ENCODE assay signal across 1 cellular context in the genomic region with DNA sequence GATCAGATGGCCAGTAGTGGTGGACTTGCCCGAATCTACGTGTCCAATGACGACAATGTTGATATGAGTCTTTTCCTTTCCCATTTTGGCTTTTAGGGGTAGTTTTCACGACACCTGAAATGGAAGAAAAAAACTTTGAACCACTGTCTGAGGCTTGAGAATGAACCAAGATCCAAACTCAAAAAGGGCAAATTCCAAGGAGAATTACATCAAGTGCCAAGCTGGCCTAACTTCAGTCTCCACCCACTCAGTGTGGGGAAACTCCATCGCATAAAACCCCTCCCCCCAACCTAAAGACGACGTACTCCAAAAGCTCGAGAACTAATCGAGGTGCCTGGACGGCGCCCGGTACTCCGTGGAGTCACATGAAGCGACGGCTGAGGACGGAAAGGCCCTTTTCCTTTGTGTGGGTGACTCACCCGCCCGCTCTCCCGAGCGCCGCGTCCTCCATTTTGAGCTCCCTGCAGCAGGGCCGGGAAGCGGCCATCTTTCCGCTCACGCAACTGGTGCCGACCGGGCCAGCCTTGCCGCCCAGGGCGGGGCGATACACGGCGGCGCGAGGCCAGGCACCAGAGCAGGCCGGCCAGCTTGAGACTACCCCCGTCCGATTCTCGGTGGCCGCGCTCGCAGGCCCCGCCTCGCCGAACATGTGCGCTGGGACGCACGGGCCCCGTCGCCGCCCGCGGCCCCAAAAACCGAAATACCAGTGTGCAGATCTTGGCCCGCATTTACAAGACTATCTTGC.
TF ChIP-seq lines count a peak whose summit lies in the region.

No MANE protein-coding gene starts in this region.

TF ChIP-seq in HepG2, 621 proteins besides CTCF, POLR2A, EP300 and RAD21 (continued from another document and continues in another):
- TF ChIP-seq, protein P1, sequence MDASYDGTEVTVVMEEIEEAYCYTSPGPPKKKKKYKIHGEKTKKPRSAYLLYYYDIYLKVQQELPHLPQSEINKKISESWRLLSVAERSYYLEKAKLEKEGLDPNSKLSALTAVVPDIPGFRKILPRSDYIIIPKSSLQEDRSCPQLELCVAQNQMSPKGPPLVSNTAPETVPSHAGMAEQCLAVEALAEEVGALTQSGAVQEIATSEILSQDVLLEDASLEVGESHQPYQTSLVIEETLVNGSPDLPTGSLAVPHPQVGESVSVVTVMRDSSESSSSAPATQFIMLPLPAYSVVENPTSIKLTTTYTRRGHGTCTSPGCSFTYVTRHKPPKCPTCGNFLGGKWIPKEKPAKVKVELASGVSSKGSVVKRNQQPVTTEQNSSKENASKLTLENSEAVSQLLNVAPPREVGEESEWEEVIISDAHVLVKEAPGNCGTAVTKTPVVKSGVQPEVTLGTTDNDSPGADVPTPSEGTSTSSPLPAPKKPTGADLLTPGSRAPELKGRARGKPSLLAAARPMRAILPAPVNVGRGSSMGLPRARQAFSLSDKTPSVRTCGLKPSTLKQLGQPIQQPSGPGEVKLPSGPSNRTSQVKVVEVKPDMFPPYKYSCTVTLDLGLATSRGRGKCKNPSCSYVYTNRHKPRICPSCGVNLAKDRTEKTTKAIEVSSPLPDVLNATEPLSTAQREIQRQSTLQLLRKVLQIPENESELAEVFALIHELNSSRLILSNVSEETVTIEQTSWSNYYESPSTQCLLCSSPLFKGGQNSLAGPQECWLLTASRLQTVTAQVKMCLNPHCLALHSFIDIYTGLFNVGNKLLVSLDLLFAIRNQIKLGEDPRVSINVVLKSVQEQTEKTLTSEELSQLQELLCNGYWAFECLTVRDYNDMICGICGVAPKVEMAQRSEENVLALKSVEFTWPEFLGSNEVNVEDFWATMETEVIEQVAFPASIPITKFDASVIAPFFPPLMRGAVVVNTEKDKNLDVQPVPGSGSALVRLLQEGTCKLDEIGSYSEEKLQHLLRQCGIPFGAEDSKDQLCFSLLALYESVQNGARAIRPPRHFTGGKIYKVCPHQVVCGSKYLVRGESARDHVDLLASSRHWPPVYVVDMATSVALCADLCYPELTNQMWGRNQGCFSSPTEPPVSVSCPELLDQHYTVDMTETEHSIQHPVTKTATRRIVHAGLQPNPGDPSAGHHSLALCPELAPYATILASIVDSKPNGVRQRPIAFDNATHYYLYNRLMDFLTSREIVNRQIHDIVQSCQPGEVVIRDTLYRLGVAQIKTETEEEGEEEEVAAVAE (CRISPR knock-in tag; IDR thresholded peaks at IDR 0.05; ENCODE audit: borderline replicate concordance), result no peak
- TF ChIP-seq MZF1 (CRISPR knock-in tag; IDR thresholded peaks at IDR 0.05; ENCODE audit: borderline replicate concordance) (no peak), GATAD2A (CRISPR knock-in tag; IDR thresholded peaks at IDR 0.05) (0 out of 2 replicates have a peak, but pooled peaks have one; percentile 9), ZNF138 (CRISPR knock-in tag; IDR thresholded peaks at IDR 0.05; ENCODE audit: low read depth) (no peak; the same call in 1 of the 2 replicates), SP4 (CRISPR knock-in tag; IDR thresholded peaks at IDR 0.05) (no peak), ZFP41 (CRISPR knock-in tag; IDR thresholded peaks at IDR 0.05; ENCODE audit: borderline replicate concordance) (0 out of 2 replicates have a peak, but pooled peaks have one; percentile 18), CEBPB (IDR thresholded peaks at IDR 0.05; ENCODE audit: borderline replicate concordance, low read depth, low read length) (no peak), TBP (CRISPR knock-in tag; IDR thresholded peaks at IDR 0.05) (no peak), PHF21A (CRISPR knock-in tag; IDR thresholded peaks at IDR 0.05) (no peak), HHEX (CRISPR knock-in tag; IDR thresholded peaks at IDR 0.05) (no peak), ZNF446 (CRISPR knock-in tag; IDR thresholded peaks at IDR 0.05) (no peak; the same call in 1 of the 2 replicates), SMAD1 (CRISPR knock-in tag; IDR thresholded peaks at IDR 0.05; ENCODE audit: borderline replicate concordance, low read depth) (no peak), ZNF468 (CRISPR knock-in tag; IDR thresholded peaks at IDR 0.05) (no peak; the same call in 1 of the 2 replicates), GATA4 (IDR thresholded peaks at IDR 0.05; ENCODE audit: borderline replicate concordance, low read depth) (no peak), SALL1 (CRISPR knock-in tag; IDR thresholded peaks at IDR 0.05) (no peak), HNRNPL (IDR thresholded peaks at IDR 0.05; ENCODE audit: low read depth, low read length) (no peak), RFX1 (IDR thresholded peaks at IDR 0.05) (no peak), ZNF562 (CRISPR knock-in tag; IDR thresholded peaks at IDR 0.05; ENCODE audit: borderline replicate concordance) (no peak), U2AF2 (IDR thresholded peaks at IDR 0.05; ENCODE audit: low read depth, low read length) (no peak), TAF15 (IDR thresholded peaks at IDR 0.05; ENCODE audit: low read depth, low read length, poor library complexity, severe bottlenecking) (peak; percentile 48), ZNF317 (CRISPR knock-in tag; IDR thresholded peaks at IDR 0.05) (no peak), PCBP2 (optimal IDR thresholded peaks at IDR 0.05; ENCODE audit: low read depth, low read length, poor library complexity, severe bottlenecking) (no peak), SCMH1 (CRISPR knock-in tag; IDR thresholded peaks at IDR 0.05; ENCODE audit: borderline replicate concordance) (no peak), SMYD3 (CRISPR knock-in tag; IDR thresholded peaks at IDR 0.05) (no peak), ZNF737 (CRISPR knock-in tag; IDR thresholded peaks at IDR 0.05; ENCODE audit: borderline replicate concordance) (no peak), ZNF7 (CRISPR knock-in tag; IDR thresholded peaks at IDR 0.05) (no peak), FOXK2 (IDR thresholded peaks at IDR 0.05) (no peak), PAWR (CRISPR knock-in tag; IDR thresholded peaks at IDR 0.05; ENCODE audit: borderline replicate concordance) (0 out of 2 replicates have a peak, but pooled peaks have one; percentile 59), FOXM1 (CRISPR knock-in tag; IDR thresholded peaks at IDR 0.05) (no peak), ZSCAN30 (CRISPR knock-in tag; IDR thresholded peaks at IDR 0.05) (no peak), HNF4G (IDR thresholded peaks at IDR 0.05; ENCODE audit: borderline replicate concordance, low read depth, low read length) (no peak), HNF4G (CRISPR knock-in tag; IDR thresholded peaks at IDR 0.05; ENCODE audit: borderline replicate concordance, low read depth) (peak; percentile 39; the same call in 1 of the 2 replicates), ESRRA (CRISPR knock-in tag; IDR thresholded peaks at IDR 0.05; ENCODE audit: low read depth) (no peak), SP140L (CRISPR knock-in tag; IDR thresholded peaks at IDR 0.05; ENCODE audit: borderline replicate concordance) (no peak), ATF7-NPFF (CRISPR knock-in tag; IDR thresholded peaks at IDR 0.05; ENCODE audit: low read depth) (no peak), ZNF329 (CRISPR knock-in tag; IDR thresholded peaks at IDR 0.05; ENCODE audit: low read depth) (no peak), CENPX (CRISPR knock-in tag; IDR thresholded peaks at IDR 0.05) (no peak), KDM1A (CRISPR knock-in tag; IDR thresholded peaks at IDR 0.05) (no peak), ZNF619 (CRISPR knock-in tag; IDR thresholded peaks at IDR 0.05) (no peak)
- TF ChIP-seq, protein P2, sequence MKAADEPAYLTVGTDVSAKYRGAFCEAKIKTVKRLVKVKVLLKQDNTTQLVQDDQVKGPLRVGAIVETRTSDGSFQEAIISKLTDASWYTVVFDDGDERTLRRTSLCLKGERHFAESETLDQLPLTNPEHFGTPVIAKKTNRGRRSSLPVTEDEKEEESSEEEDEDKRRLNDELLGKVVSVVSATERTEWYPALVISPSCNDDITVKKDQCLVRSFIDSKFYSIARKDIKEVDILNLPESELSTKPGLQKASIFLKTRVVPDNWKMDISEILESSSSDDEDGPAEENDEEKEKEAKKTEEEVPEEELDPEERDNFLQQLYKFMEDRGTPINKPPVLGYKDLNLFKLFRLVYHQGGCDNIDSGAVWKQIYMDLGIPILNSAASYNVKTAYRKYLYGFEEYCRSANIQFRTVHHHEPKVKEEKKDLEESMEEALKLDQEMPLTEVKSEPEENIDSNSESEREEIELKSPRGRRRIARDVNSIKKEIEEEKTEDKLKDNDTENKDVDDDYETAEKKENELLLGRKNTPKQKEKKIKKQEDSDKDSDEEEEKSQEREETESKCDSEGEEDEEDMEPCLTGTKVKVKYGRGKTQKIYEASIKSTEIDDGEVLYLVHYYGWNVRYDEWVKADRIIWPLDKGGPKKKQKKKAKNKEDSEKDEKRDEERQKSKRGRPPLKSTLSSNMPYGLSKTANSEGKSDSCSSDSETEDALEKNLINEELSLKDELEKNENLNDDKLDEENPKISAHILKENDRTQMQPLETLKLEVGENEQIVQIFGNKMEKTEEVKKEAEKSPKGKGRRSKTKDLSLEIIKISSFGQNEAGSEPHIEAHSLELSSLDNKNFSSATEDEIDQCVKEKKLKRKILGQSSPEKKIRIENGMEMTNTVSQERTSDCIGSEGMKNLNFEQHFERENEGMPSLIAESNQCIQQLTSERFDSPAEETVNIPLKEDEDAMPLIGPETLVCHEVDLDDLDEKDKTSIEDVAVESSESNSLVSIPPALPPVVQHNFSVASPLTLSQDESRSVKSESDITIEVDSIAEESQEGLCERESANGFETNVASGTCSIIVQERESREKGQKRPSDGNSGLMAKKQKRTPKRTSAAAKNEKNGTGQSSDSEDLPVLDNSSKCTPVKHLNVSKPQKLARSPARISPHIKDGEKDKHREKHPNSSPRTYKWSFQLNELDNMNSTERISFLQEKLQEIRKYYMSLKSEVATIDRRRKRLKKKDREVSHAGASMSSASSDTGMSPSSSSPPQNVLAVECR (CRISPR knock-in tag; IDR thresholded peaks at IDR 0.05; ENCODE audit: borderline replicate concordance), result 0 out of 2 replicates have a peak, but pooled peaks have one; percentile 6
- TF ChIP-seq, protein P3, sequence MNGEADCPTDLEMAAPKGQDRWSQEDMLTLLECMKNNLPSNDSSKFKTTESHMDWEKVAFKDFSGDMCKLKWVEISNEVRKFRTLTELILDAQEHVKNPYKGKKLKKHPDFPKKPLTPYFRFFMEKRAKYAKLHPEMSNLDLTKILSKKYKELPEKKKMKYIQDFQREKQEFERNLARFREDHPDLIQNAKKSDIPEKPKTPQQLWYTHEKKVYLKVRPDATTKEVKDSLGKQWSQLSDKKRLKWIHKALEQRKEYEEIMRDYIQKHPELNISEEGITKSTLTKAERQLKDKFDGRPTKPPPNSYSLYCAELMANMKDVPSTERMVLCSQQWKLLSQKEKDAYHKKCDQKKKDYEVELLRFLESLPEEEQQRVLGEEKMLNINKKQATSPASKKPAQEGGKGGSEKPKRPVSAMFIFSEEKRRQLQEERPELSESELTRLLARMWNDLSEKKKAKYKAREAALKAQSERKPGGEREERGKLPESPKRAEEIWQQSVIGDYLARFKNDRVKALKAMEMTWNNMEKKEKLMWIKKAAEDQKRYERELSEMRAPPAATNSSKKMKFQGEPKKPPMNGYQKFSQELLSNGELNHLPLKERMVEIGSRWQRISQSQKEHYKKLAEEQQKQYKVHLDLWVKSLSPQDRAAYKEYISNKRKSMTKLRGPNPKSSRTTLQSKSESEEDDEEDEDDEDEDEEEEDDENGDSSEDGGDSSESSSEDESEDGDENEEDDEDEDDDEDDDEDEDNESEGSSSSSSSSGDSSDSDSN (CRISPR knock-in tag; IDR thresholded peaks at IDR 0.05), result no peak; the same call in 1 of the 2 replicates
- TF ChIP-seq, protein P4, sequence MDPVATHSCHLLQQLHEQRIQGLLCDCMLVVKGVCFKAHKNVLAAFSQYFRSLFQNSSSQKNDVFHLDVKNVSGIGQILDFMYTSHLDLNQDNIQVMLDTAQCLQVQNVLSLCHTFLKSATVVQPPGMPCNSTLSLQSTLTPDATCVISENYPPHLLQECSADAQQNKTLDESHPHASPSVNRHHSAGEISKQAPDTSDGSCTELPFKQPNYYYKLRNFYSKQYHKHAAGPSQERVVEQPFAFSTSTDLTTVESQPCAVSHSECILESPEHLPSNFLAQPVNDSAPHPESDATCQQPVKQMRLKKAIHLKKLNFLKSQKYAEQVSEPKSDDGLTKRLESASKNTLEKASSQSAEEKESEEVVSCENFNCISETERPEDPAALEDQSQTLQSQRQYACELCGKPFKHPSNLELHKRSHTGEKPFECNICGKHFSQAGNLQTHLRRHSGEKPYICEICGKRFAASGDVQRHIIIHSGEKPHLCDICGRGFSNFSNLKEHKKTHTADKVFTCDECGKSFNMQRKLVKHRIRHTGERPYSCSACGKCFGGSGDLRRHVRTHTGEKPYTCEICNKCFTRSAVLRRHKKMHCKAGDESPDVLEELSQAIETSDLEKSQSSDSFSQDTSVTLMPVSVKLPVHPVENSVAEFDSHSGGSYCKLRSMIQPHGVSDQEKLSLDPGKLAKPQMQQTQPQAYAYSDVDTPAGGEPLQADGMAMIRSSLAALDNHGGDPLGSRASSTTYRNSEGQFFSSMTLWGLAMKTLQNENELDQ (CRISPR knock-in tag; IDR thresholded peaks at IDR 0.05; ENCODE audit: borderline replicate concordance), result no peak
- TF ChIP-seq, protein P5, sequence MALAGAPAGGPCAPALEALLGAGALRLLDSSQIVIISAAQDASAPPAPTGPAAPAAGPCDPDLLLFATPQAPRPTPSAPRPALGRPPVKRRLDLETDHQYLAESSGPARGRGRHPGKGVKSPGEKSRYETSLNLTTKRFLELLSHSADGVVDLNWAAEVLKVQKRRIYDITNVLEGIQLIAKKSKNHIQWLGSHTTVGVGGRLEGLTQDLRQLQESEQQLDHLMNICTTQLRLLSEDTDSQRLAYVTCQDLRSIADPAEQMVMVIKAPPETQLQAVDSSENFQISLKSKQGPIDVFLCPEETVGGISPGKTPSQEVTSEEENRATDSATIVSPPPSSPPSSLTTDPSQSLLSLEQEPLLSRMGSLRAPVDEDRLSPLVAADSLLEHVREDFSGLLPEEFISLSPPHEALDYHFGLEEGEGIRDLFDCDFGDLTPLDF (CRISPR knock-in tag; IDR thresholded peaks at IDR 0.05), result no peak
- TF ChIP-seq, protein P6, sequence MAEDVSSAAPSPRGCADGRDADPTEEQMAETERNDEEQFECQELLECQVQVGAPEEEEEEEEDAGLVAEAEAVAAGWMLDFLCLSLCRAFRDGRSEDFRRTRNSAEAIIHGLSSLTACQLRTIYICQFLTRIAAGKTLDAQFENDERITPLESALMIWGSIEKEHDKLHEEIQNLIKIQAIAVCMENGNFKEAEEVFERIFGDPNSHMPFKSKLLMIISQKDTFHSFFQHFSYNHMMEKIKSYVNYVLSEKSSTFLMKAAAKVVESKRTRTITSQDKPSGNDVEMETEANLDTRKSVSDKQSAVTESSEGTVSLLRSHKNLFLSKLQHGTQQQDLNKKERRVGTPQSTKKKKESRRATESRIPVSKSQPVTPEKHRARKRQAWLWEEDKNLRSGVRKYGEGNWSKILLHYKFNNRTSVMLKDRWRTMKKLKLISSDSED (CRISPR knock-in tag; IDR thresholded peaks at IDR 0.05), result no peak
- TF ChIP-seq, protein P7, sequence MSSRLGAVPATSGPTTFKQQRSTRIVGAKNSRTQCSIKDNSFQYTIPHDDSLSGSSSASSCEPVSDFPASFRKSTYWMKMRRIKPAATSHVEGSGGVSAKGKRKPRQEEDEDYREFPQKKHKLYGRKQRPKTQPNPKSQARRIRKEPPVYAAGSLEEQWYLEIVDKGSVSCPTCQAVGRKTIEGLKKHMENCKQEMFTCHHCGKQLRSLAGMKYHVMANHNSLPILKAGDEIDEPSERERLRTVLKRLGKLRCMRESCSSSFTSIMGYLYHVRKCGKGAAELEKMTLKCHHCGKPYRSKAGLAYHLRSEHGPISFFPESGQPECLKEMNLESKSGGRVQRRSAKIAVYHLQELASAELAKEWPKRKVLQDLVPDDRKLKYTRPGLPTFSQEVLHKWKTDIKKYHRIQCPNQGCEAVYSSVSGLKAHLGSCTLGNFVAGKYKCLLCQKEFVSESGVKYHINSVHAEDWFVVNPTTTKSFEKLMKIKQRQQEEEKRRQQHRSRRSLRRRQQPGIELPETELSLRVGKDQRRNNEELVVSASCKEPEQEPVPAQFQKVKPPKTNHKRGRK (CRISPR knock-in tag; IDR thresholded peaks at IDR 0.05), result no peak
